In genomic region chr6:117425431-117426153, GRCh38 we compare ENCODE assay signal across 2 cellular contexts.
TF ChIP-seq lines count a peak whose summit lies in the region.

TSS of gene ROS1 (minus strand) at chr6:117425942. CDS start at chr6:117425656, 286 bp downstream.

TF ChIP-seq in HepG2, 621 proteins besides CTCF, POLR2A, EP300 and RAD21 (continues in another document):
- TF ChIP-seq HOMEZ (CRISPR knock-in tag; IDR thresholded peaks at IDR 0.05; ENCODE audit: low read depth) (no peak), PRMT3 (CRISPR knock-in tag; IDR thresholded peaks at IDR 0.05; ENCODE audit: borderline replicate concordance, low read depth) (no peak), GLMP (CRISPR knock-in tag; IDR thresholded peaks at IDR 0.05; ENCODE audit: borderline replicate concordance) (no peak), RNF2 (conservative IDR thresholded peaks at IDR 0.05; ENCODE audit: low read depth) (no peak), POLR2AphosphoS2 (IDR thresholded peaks at IDR 0.05; ENCODE audit: low read depth, low read length) (no peak), SIX1 (CRISPR knock-in tag; IDR thresholded peaks at IDR 0.05; ENCODE audit: borderline replicate concordance) (no peak), MTA1 (CRISPR knock-in tag; IDR thresholded peaks at IDR 0.05; ENCODE audit: borderline replicate concordance) (no peak), ZBTB49 (CRISPR knock-in tag; IDR thresholded peaks at IDR 0.05; ENCODE audit: borderline replicate concordance) (no peak), POLR2G (IDR thresholded peaks at IDR 0.05; ENCODE audit: low read depth, low read length) (no peak), FOXP1 (IDR thresholded peaks at IDR 0.05) (no peak), FOXP1 (CRISPR knock-in tag; IDR thresholded peaks at IDR 0.05) (no peak), ZBTB34 (CRISPR knock-in tag; IDR thresholded peaks at IDR 0.05) (no peak), ZNF597 (CRISPR knock-in tag; IDR thresholded peaks at IDR 0.05) (no peak), U2AF1 (optimal IDR thresholded peaks at IDR 0.05; ENCODE audit: low read depth, low read length) (no peak), ZC3H13 (CRISPR knock-in tag; IDR thresholded peaks at IDR 0.05) (no peak), KDM4B (CRISPR knock-in tag; IDR thresholded peaks at IDR 0.05) (no peak)

TF ChIP-seq in SK-N-SH, 30 proteins besides CTCF, POLR2A, EP300 and RAD21:
- TF ChIP-seq MEF2A (IDR thresholded peaks at IDR 0.05; ENCODE audit: borderline replicate concordance, low read depth) (no peak), TCF12 (IDR thresholded peaks at IDR 0.05) (no peak), EZH2phosphoT487 (IDR thresholded peaks at IDR 0.05; ENCODE audit: borderline replicate concordance, low read depth) (no peak), PBX3 (IDR thresholded peaks at IDR 0.05) (no peak), MAX (IDR thresholded peaks at IDR 0.05; ENCODE audit: low read depth) (no peak), FOSL2 (IDR thresholded peaks at IDR 0.05; ENCODE audit: borderline replicate concordance, low read depth) (no peak), MXI1 (IDR thresholded peaks at IDR 0.05; ENCODE audit: low read depth, low read length) (no peak)
